In the genomic region with DNA sequence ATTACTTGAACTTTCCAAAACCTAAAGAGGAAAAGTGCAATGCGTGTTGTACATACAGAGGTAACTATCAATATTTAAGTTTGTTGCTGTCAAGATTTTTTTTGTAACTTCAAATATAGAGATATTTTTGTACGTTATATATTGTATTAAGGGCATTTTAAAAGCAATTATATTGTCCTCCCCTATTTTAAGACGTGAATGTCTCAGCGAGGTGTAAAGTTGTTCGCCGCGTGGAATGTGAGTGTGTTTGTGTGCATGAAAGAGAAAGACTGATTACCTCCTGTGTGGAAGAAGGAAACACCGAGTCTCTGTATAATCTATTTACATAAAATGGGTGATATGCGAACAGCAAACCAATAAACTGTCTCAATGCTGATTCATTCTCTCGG, we compare ENCODE assay signal across 8 cellular contexts. TPM values are rescaled to one million over a fixed set of nuclear protein-coding genes. Genes with fewer than 3 reads are reported as not detected.
DNase-seq lines count a peak whose midpoint lies in the region; ATAC-seq and TF ChIP-seq lines count a peak whose summit lies in the region.

No MANE protein-coding gene starts in this region.

- peaks cover 31 to 73% (median 67%) of the 10 kb centered on the region in 10 experiments for H3K4me1 ChIP-seq in BLaER1 treated with 17β-estradiol and CSF1 and Interleukin-3, amounts not matched to agents 10 nM and 100 nM
- H3K4me1 ChIP-seq in naive thymus-derived CD4-positive, alpha-beta T cell (ENCODE audit: control insufficient read depth in 2 of 2, insufficient read depth in 2 of 2, low read length in 2 of 2), result peaks cover 15 to 37% of the 10 kb centered on the region in 2 donors

- peak overlapping the region in 6 of 11 experiments; percentile 24 to 85 (median 72); a peak in 9 of 22 replicates for H3K27ac ChIP-seq in BLaER1 treated with 17β-estradiol and CSF1 and Interleukin-3, amounts not matched to agents 10 nM and 100 nM
- H3K27ac ChIP-seq in naive thymus-derived CD4-positive, alpha-beta T cell (ENCODE audit: low read depth, low read length), result no peak overlapping the region

- TF ChIP-seq CTCF in chondrocyte (IDR thresholded peaks at IDR 0.05), result no peak

- H3K4me2 ChIP-seq in BLaER1 treated with 17β-estradiol and CSF1 and Interleukin-3, amounts not matched to agents 10 nM and 100 nM, result peak overlapping the region; percentile 84 to 100 (median 99)

- H3K9ac ChIP-seq in BLaER1 treated with 17β-estradiol and CSF1 and Interleukin-3, amounts not matched to agents 10 nM and 100 nM, result peak overlapping the region in 7 of 11 experiments; percentile 48 to 87 (median 71); a peak in 13 of 22 replicates

- CTCF ChIA-PET in naive thymus-derived CD4-positive, alpha-beta T cell (lab: Charles Lee), result interaction anchor here (0.7 to 6.8 kb wide), 15 partner anchors 7 to 772 kb away, joined by 3 to 70 read pairs (median 3); no protein-coding TSS in a partner anchor

- peaks cover 0 to 19% (median 0%) of the 10 kb centered on the region in 11 experiments; a peak in 6 of 22 replicates for H3K36me3 ChIP-seq in BLaER1 treated with 17β-estradiol and CSF1 and Interleukin-3, amounts not matched to agents 10 nM and 100 nM
- H3K36me3 ChIP-seq in naive thymus-derived CD4-positive, alpha-beta T cell (ENCODE audit: control insufficient read depth in 2 of 3, insufficient read depth in 3 of 3, low read length in 3 of 3), result peaks cover 0 to 9% (median 0%) of the 10 kb centered on the region in 3 experiments

- intact Hi-C loops in naive thymus-derived CD4-positive, alpha-beta T cell (cut with micrococcal nuclease), result loop anchor here (1.0 to 10.0 kb wide), 19 partner anchors 13 to 1622 kb away; partner anchors contain the start of genes ZBED5 (in 2 of the 2), AMPD3 (in 1 of the 2), IPO7 (in 1 of the 2) and RNF141 (in 1 of the 2)

- DNase-seq in HuH-7.5 (ENCODE audit: low spot score) (peak; percentile 45), chondrocyte (ENCODE audit: low spot score) (no peak), GM03348 (ENCODE audit: low spot score) (no peak), islet precursor cell (no peak)
- DNase-seq in naive thymus-derived CD4-positive, alpha-beta T cell, result peak in 1 of 9 donors; percentile 48

- H3K27me3 Mint-ChIP-seq in chondrocyte (ENCODE audit: low read depth), result no peaks in the 10 kb centered on the region
- H3K27me3 Mint-ChIP-seq in naive thymus-derived CD4-positive, alpha-beta T cell, result peaks cover 32 to 55% (median 44%) of the 10 kb centered on the region in 5 donors

- H3K4me3 Mint-ChIP-seq in chondrocyte (ENCODE audit: unreplicated experiment), result peak overlapping the region; percentile 99
- peak overlapping the region; percentile 35 to 100 (median 95) for H3K4me3 Mint-ChIP-seq in naive thymus-derived CD4-positive, alpha-beta T cell

- H3K9me3 ChIP-seq in BLaER1 treated with 17β-estradiol and CSF1 and Interleukin-3, amounts not matched to agents 10 nM and 100 nM (replicated peaks in 1 of 11), result peaks cover 0 to 16% (median 5%) of the 10 kb centered on the region in 11 experiments; a peak in 10 of 22 replicates
- no peaks in the 10 kb centered on the region for H3K9me3 ChIP-seq in naive thymus-derived CD4-positive, alpha-beta T cell (ENCODE audit: control insufficient read depth in 2 of 3, low read length in 3 of 3)

- ATAC-seq in naive thymus-derived CD4-positive, alpha-beta T cell, result no peak
- no peak for ATAC-seq in HG03159 (IDR thresholded peaks at IDR 0.05; ENCODE audit: unreplicated experiment)
- ATAC-seq in GM21717 (IDR thresholded peaks at IDR 0.05; ENCODE audit: unreplicated experiment), result no peak

- POLR2A ChIA-PET in naive thymus-derived CD4-positive, alpha-beta T cell (lab: Charles Lee), result no interaction called here

- no peaks in the 10 kb centered on the region for H3K9me3 Mint-ChIP-seq in chondrocyte (ENCODE audit: low read depth)
- peaks cover 0 to 2% (median 0%) of the 10 kb centered on the region in 11 donors for H3K9me3 Mint-ChIP-seq in naive thymus-derived CD4-positive, alpha-beta T cell

- H3K27me3 ChIP-seq in BLaER1 treated with 17β-estradiol and CSF1 and Interleukin-3, amounts not matched to agents 10 nM and 100 nM, result peaks cover 19 to 91% (median 84%) of the 10 kb centered on the region in 11 experiments; a peak in 21 of 22 replicates
- H3K27me3 ChIP-seq in naive thymus-derived CD4-positive, alpha-beta T cell (ENCODE audit: control insufficient read depth in 2 of 2, insufficient read depth in 2 of 2, low read length in 2 of 2), result peaks cover 3 to 14% of the 10 kb centered on the region in 2 donors

- peaks cover 22 to 56% (median 36%) of the 10 kb centered on the region in 11 experiments for H4K20me1 ChIP-seq in BLaER1 treated with 17β-estradiol and CSF1 and Interleukin-3, amounts not matched to agents 10 nM and 100 nM

- peak overlapping the region; percentile 51 to 95 (median 68); a peak in 17 of 20 replicates for H3K4me3 ChIP-seq in BLaER1 treated with 17β-estradiol and CSF1 and Interleukin-3, amounts not matched to agents 10 nM and 100 nM
- peak overlapping the region; percentile 99 for H3K4me3 ChIP-seq in naive thymus-derived CD4-positive, alpha-beta T cell (ENCODE audit: low read length)

- H3K36me3 Mint-ChIP-seq in chondrocyte (ENCODE audit: low read depth), result peaks cover 9% of the 10 kb centered on the region
- H3K36me3 Mint-ChIP-seq in naive thymus-derived CD4-positive, alpha-beta T cell, result peaks cover 0 to 4% (median 0%) of the 10 kb centered on the region in 5 donors

- peaks cover 60% of the 10 kb centered on the region for H3K4me1 Mint-ChIP-seq in chondrocyte (ENCODE audit: low read depth)
- peaks cover 27 to 60% (median 40%) of the 10 kb centered on the region in 7 donors for H3K4me1 Mint-ChIP-seq in naive thymus-derived CD4-positive, alpha-beta T cell

- peak overlapping the region; percentile 94 for H3K27ac Mint-ChIP-seq in chondrocyte (ENCODE audit: unreplicated experiment)
- peak overlapping the region in 1 of 9 donors; percentile 29 for H3K27ac Mint-ChIP-seq in naive thymus-derived CD4-positive, alpha-beta T cell

RNA-seq across cellular contexts. Expression of gene ADM, which starts 2.1 kb away (rescaled TPM):
- 33.0 to 53.8 TPM (median 49.2 TPM) in 3 replicates for total RNA-seq in chondrocyte
- 10 to 100 TPM in 1 of 5 experiments, 1 to 10 TPM in 2, under 1 TPM in 2; 0.19 to 27.2 (median 3.8) TPM for total RNA-seq in naive thymus-derived CD4-positive, alpha-beta T cell
- polyA plus RNA-seq in naive thymus-derived CD4-positive, alpha-beta T cell, result not detected

RNA-seq across cellular contexts. Expression of gene SBF2, which starts 13.0 kb away (rescaled TPM):
- total RNA-seq in chondrocyte, result 44.5 to 49.2 TPM (median 47.8 TPM) in 3 replicates
- 10 to 100 TPM in 4 of 5 experiments, 1 to 10 TPM in 1; 8.5 to 35.2 (median 16.1) TPM for total RNA-seq in naive thymus-derived CD4-positive, alpha-beta T cell
- 1 to 10 TPM; 4.2 to 4.4 TPM for polyA plus RNA-seq in naive thymus-derived CD4-positive, alpha-beta T cell
